ENCODE assay signal across 1 cellular context in genomic region chr17:28370035-28370743, GRCh38.
TF ChIP-seq lines count a peak whose summit lies in the region.

VTN (minus strand) TSS chr17:28370307; CDS start chr17:28370203, 104 bp downstream.

TF ChIP-seq in HepG2, 621 proteins besides CTCF, POLR2A, EP300 and RAD21 (continued from another document):
- TF ChIP-seq DMTF1 (CRISPR knock-in tag; IDR thresholded peaks at IDR 0.05) (no peak), ZNF20 (CRISPR knock-in tag; IDR thresholded peaks at IDR 0.05) (no peak), RERE (CRISPR knock-in tag; IDR thresholded peaks at IDR 0.05; ENCODE audit: low read depth) (peak; percentile 87), MEF2D (CRISPR knock-in tag; IDR thresholded peaks at IDR 0.05) (peak; percentile 58; the same call in 1 of the 2 replicates), ZNF12 (CRISPR knock-in tag; IDR thresholded peaks at IDR 0.05) (no peak; the same call in 1 of the 2 replicates), ZNF607 (CRISPR knock-in tag; IDR thresholded peaks at IDR 0.05; ENCODE audit: borderline replicate concordance) (no peak; the same call in 1 of the 2 replicates), HOXA7 (CRISPR knock-in tag; IDR thresholded peaks at IDR 0.05) (no peak), ELK4 (CRISPR knock-in tag; IDR thresholded peaks at IDR 0.05; ENCODE audit: borderline replicate concordance) (no peak), NR2C2 (CRISPR knock-in tag; IDR thresholded peaks at IDR 0.05; ENCODE audit: borderline replicate concordance) (peak; percentile 89), RARA (CRISPR knock-in tag; IDR thresholded peaks at IDR 0.05) (peak; percentile 96), NFE2L2 (IDR thresholded peaks at IDR 0.05; ENCODE audit: low read length) (no peak), ZSCAN9 (CRISPR knock-in tag; IDR thresholded peaks at IDR 0.05; ENCODE audit: borderline replicate concordance) (peak; percentile 44; the same call in 1 of the 2 replicates), ZNF225 (CRISPR knock-in tag; IDR thresholded peaks at IDR 0.05) (0 out of 2 replicates have a peak, but pooled peaks have one; percentile 47), MLX (CRISPR knock-in tag; IDR thresholded peaks at IDR 0.05) (peak; percentile 66; the same call in 1 of the 2 replicates), ZNF543 (CRISPR knock-in tag; IDR thresholded peaks at IDR 0.05) (no peak), NFRKB (IDR thresholded peaks at IDR 0.05) (no peak), FOXC1 (CRISPR knock-in tag; IDR thresholded peaks at IDR 0.05; ENCODE audit: borderline replicate concordance) (no peak; the same call in 1 of the 2 replicates), FIP1L1 (IDR thresholded peaks at IDR 0.05; ENCODE audit: borderline replicate concordance, insufficient read depth, low read depth, low read length) (no peak), KLF13 (CRISPR knock-in tag; IDR thresholded peaks at IDR 0.05) (no peak), ZBTB3 (CRISPR knock-in tag; IDR thresholded peaks at IDR 0.05; ENCODE audit: borderline replicate concordance, low read depth) (peak; percentile 93), ZBTB2 (CRISPR knock-in tag; IDR thresholded peaks at IDR 0.05; ENCODE audit: low read depth) (peak; percentile 49), THAP9 (CRISPR knock-in tag; IDR thresholded peaks at IDR 0.05; ENCODE audit: borderline replicate concordance) (no peak; the same call in 1 of the 2 replicates), ZNF260 (CRISPR knock-in tag; IDR thresholded peaks at IDR 0.05; ENCODE audit: borderline replicate concordance, low read depth) (no peak), ZNF282 (IDR thresholded peaks at IDR 0.05; ENCODE audit: partially characterized antibody) (no peak), ATF7 (IDR thresholded peaks at IDR 0.05) (peak; percentile 86), ATF7 (CRISPR knock-in tag; IDR thresholded peaks at IDR 0.05) (peak; percentile 94), ZNF547 (CRISPR knock-in tag; IDR thresholded peaks at IDR 0.05) (peak; percentile 60), SPEN (CRISPR knock-in tag; IDR thresholded peaks at IDR 0.05; ENCODE audit: low read depth) (peak; percentile 51; the same call in 1 of the 2 replicates), HIVEP1 (CRISPR knock-in tag; IDR thresholded peaks at IDR 0.05) (peak; percentile 76; the same call in 1 of the 2 replicates), ZNF562 (CRISPR knock-in tag; IDR thresholded peaks at IDR 0.05; ENCODE audit: borderline replicate concordance) (no peak), JUNB (CRISPR knock-in tag; IDR thresholded peaks at IDR 0.05; ENCODE audit: borderline replicate concordance) (no peak; the same call in 1 of the 2 replicates), TFAP4 (IDR thresholded peaks at IDR 0.05; ENCODE audit: borderline replicate concordance, low read depth) (peak; percentile 91), BHLHE40 (IDR thresholded peaks at IDR 0.05; ENCODE audit: low read length) (peak; percentile 13; the same call in 1 of the 2 replicates), NR3C1 (CRISPR knock-in tag; IDR thresholded peaks at IDR 0.05) (no peak), ZNF674 (CRISPR knock-in tag; IDR thresholded peaks at IDR 0.05; ENCODE audit: low read depth) (no peak), HNF4A (CRISPR knock-in tag; IDR thresholded peaks at IDR 0.05) (peak; percentile 97), ATAD3A (CRISPR knock-in tag; IDR thresholded peaks at IDR 0.05) (no peak), REXO4 (CRISPR knock-in tag; IDR thresholded peaks at IDR 0.05; ENCODE audit: borderline replicate concordance) (no peak), RBFOX2 (IDR thresholded peaks at IDR 0.05; ENCODE audit: low read depth, low read length) (no peak), GATAD1 (CRISPR knock-in tag; IDR thresholded peaks at IDR 0.05) (peak; percentile 60), BCL3 (CRISPR knock-in tag; IDR thresholded peaks at IDR 0.05) (0 out of 2 replicates have a peak, but pooled peaks have one; percentile 22), ATM (IDR thresholded peaks at IDR 0.05; ENCODE audit: borderline replicate concordance) (no peak), ATF6 (CRISPR knock-in tag; conservative IDR thresholded peaks at IDR 0.05) (0 out of 2 replicates have a peak, but pooled peaks have one; percentile 41), HNRNPK (IDR thresholded peaks at IDR 0.05; ENCODE audit: low read depth, low read length, poor library complexity, severe bottlenecking) (no peak), HNRNPH1 (optimal IDR thresholded peaks at IDR 0.05; ENCODE audit: low read depth, low read length) (peak; percentile 46)
